In the genomic region with DNA sequence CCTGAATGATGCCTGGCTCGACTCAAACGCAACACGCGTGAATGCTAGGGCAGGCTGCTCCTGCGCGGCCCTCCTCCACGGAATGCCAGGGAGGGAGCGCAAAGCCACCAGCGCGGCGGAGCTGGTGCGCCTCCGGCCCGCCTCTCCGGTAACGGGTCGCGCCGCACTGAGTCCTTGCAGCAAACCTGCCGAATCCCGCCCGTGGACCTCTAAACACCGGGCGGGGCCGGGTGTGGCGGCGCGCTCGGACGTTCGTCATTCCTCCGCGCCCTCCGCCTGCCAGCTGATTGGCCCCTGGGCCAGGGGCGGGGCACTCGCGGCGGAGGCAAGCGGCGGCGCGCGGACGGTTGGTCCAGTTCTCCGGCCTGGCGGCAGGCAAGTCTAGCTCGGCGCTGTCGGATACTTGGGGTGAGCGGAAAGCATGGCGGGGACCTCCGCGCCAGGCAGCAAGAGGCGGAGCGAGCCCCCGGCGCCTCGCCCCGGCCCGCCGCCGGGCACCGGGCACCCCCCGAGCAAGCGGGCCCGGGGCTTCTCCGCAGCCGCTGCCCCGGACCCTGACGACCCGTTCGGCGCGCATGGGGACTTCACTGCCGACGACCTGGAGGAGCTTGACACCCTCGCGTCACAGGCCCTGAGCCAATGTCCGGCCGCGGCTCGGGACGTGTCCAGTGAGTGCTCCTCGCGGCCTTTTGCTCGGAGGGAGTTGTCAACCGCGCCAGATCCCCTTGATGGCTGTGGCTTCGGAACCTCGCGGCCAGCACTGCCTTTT, we compare ENCODE assay signal across 8 cellular contexts.
DNase-seq lines count a peak whose midpoint lies in the region; ATAC-seq and TF ChIP-seq lines count a peak whose summit lies in the region.

A gene (plus strand): TSS at position 313 of the 769 bp plus-strand sequence. CDS start 109 bp downstream, at position 422.

- peak within 1 kb of the TSS; percentile 95 for H3K4me3 ChIP-seq in choroid plexus epithelial cell (ENCODE audit: low read depth, low read length)

- no peaks in the 10 kb centered on the region for H3K27me3 ChIP-seq in layer of hippocampus (ENCODE audit: control insufficient read depth, insufficient read depth, low read length)

- peak; percentile 98 for TF ChIP-seq POLR2A in GM18951 (IDR thresholded peaks at IDR 0.05; ENCODE audit: extremely low read depth, insufficient read depth, insufficient read length)

- ATAC-seq in HG03175 (IDR thresholded peaks at IDR 0.05; ENCODE audit: unreplicated experiment), result peak; percentile 94

- peak; percentile 96 for DNase-seq in AG08396 (ENCODE audit: low spot score)
- peak; percentile 65 for DNase-seq in NCI-H510A treated with DMSO at 0.1 percent for 48 hours (lab: John Stamatoyannopoulos, UW)
- DNase-seq in activated CD4-positive, alpha-beta T cell treated with anti-CD3 and anti-CD28 coated beads for 4 hours, result peak; percentile 78 to 80
- DNase-seq in choroid plexus epithelial cell (ENCODE audit: low read depth), result peak; percentile 84
- peak; percentile 67 to 87 (median 78) for DNase-seq in stimulated activated CD4-positive, alpha-beta T cell treated with anti-CD3 and anti-CD28 coated beads, Interleukin-1b, Interleukin-23, amount 100 ng/mL, for 24 hours (ENCODE audit: low read depth in 4 of 4, low spot score in 1 of 4)

- TF ChIP-seq CTCF in choroid plexus epithelial cell (conservative IDR thresholded peaks at IDR 0.05; ENCODE audit: low read depth, low read length), result no peak

- H3K27ac ChIP-seq in layer of hippocampus (ENCODE audit: low read depth, low read length), result peak within 1 kb of the TSS; percentile 80

- in situ Hi-C loops in GM18951 (cut with MboI; ENCODE audit: low sequenced_read_pairs, unreplicated experiment), result no loop called here

Comparison
In these comparisons a context has a peak if more than half of its experiments do, and no peak if none do; other contexts are left out.
1. Peak in every context shown above with its lines: DNase-seq, ATAC-seq, H3K4me3 ChIP-seq and H3K27ac ChIP-seq.